1 cellular context compared by ENCODE assay signal in the genomic region with DNA sequence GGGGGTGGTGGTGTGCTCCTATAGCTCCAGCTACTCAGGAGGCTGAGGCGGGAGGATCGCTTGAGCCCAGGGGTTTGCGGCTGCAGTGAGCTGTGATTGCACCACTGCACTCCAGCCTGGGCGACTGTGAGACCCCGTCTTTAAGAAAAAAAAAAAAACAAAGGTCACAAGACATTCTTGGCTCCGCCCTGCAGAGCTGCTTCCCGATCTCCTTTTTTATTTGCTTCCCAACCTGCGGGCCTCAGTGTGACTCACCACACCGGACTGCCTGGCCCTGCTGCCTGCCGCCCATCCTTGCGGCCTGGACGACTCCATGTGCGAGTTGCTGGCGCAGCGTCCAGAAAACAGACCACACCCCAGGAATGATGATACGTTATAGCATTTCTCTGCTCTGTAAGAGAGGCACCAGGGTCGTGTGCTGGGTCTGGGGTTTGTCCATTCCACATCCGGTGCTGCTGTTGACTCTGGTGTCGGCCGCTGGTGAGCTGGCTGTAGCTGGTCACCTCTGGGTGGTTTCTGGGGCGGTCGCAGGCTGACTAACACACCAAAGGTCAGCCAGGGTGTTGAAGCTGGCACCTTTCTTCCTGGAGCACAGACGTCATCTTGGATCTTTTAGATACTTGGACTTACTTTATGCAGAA.
TF ChIP-seq lines count a peak whose summit lies in the region.

No MANE protein-coding gene starts in this region.

TF ChIP-seq in HepG2, 621 proteins besides CTCF, POLR2A, EP300 and RAD21 (continued from another document and continues in another):
- TF ChIP-seq HMG20B (CRISPR knock-in tag; conservative IDR thresholded peaks at IDR 0.05): 0 out of 2 replicates have a peak, but pooled peaks have one; percentile 36
- TF ChIP-seq ZNF691 (CRISPR knock-in tag; IDR thresholded peaks at IDR 0.05; ENCODE audit: borderline replicate concordance, low read depth): peak; percentile 68; the same call in 1 of the 2 replicates
- TF ChIP-seq KMT2A (CRISPR knock-in tag; IDR thresholded peaks at IDR 0.05): 0 out of 2 replicates have a peak, but pooled peaks have one; percentile 62
- no peak for TF ChIP-seq ZNF20 (CRISPR knock-in tag; IDR thresholded peaks at IDR 0.05)
- no peak for TF ChIP-seq NFYB (CRISPR knock-in tag; IDR thresholded peaks at IDR 0.05)
- TF ChIP-seq ZNF317 (CRISPR knock-in tag; IDR thresholded peaks at IDR 0.05): no peak
- TF ChIP-seq, protein P1, sequence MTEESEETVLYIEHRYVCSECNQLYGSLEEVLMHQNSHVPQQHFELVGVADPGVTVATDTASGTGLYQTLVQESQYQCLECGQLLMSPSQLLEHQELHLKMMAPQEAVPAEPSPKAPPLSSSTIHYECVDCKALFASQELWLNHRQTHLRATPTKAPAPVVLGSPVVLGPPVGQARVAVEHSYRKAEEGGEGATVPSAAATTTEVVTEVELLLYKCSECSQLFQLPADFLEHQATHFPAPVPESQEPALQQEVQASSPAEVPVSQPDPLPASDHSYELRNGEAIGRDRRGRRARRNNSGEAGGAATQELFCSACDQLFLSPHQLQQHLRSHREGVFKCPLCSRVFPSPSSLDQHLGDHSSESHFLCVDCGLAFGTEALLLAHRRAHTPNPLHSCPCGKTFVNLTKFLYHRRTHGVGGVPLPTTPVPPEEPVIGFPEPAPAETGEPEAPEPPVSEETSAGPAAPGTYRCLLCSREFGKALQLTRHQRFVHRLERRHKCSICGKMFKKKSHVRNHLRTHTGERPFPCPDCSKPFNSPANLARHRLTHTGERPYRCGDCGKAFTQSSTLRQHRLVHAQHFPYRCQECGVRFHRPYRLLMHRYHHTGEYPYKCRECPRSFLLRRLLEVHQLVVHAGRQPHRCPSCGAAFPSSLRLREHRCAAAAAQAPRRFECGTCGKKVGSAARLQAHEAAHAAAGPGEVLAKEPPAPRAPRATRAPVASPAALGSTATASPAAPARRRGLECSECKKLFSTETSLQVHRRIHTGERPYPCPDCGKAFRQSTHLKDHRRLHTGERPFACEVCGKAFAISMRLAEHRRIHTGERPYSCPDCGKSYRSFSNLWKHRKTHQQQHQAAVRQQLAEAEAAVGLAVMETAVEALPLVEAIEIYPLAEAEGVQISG (CRISPR knock-in tag; IDR thresholded peaks at IDR 0.05): peak; percentile 70
- TF ChIP-seq NCOR1 (IDR thresholded peaks at IDR 0.05; ENCODE audit: borderline replicate concordance, low read length): peak; percentile 20; the same call in 1 of the 2 replicates
- peak; percentile 89 for TF ChIP-seq SAP130 (CRISPR knock-in tag; IDR thresholded peaks at IDR 0.05; ENCODE audit: low read depth)
- 0 out of 2 replicates have a peak, but pooled peaks have one; percentile 65 for TF ChIP-seq ISL2 (CRISPR knock-in tag; IDR thresholded peaks at IDR 0.05)
- no peak for TF ChIP-seq ZC3H4 (CRISPR knock-in tag; IDR thresholded peaks at IDR 0.05; ENCODE audit: borderline replicate concordance)
- TF ChIP-seq, protein P2, sequence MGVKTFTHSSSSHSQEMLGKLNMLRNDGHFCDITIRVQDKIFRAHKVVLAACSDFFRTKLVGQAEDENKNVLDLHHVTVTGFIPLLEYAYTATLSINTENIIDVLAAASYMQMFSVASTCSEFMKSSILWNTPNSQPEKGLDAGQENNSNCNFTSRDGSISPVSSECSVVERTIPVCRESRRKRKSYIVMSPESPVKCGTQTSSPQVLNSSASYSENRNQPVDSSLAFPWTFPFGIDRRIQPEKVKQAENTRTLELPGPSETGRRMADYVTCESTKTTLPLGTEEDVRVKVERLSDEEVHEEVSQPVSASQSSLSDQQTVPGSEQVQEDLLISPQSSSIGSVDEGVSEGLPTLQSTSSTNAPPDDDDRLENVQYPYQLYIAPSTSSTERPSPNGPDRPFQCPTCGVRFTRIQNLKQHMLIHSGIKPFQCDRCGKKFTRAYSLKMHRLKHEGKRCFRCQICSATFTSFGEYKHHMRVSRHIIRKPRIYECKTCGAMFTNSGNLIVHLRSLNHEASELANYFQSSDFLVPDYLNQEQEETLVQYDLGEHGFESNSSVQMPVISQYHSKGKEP (CRISPR knock-in tag; IDR thresholded peaks at IDR 0.05): no peak
- TF ChIP-seq TAF1 (CRISPR knock-in tag; IDR thresholded peaks at IDR 0.05): no peak
- no peak for TF ChIP-seq ZNF224 (CRISPR knock-in tag; IDR thresholded peaks at IDR 0.05)
- TF ChIP-seq, protein P3, sequence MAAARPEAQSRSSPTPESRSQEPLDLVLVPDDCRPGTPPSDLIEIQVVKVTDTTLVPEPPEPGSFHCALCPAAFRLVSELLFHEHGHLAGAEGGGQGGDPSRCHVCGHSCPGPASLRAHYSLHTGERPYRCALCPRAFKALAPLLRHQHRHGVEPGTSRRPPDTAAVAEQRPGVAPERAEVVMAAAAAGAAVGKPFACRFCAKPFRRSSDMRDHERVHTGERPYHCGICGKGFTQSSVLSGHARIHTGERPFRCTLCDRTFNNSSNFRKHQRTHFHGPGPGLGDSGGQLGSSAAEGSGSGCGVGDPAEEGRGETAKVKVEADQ (CRISPR knock-in tag; IDR thresholded peaks at IDR 0.05; ENCODE audit: borderline replicate concordance): 0 out of 2 replicates have a peak, but pooled peaks have one; percentile 41
- no peak for TF ChIP-seq LRRFIP1 (CRISPR knock-in tag; conservative IDR thresholded peaks at IDR 0.05)
- no peak for TF ChIP-seq MBD4 (IDR thresholded peaks at IDR 0.05; ENCODE audit: borderline replicate concordance, low read length)
- TF ChIP-seq, protein P4, sequence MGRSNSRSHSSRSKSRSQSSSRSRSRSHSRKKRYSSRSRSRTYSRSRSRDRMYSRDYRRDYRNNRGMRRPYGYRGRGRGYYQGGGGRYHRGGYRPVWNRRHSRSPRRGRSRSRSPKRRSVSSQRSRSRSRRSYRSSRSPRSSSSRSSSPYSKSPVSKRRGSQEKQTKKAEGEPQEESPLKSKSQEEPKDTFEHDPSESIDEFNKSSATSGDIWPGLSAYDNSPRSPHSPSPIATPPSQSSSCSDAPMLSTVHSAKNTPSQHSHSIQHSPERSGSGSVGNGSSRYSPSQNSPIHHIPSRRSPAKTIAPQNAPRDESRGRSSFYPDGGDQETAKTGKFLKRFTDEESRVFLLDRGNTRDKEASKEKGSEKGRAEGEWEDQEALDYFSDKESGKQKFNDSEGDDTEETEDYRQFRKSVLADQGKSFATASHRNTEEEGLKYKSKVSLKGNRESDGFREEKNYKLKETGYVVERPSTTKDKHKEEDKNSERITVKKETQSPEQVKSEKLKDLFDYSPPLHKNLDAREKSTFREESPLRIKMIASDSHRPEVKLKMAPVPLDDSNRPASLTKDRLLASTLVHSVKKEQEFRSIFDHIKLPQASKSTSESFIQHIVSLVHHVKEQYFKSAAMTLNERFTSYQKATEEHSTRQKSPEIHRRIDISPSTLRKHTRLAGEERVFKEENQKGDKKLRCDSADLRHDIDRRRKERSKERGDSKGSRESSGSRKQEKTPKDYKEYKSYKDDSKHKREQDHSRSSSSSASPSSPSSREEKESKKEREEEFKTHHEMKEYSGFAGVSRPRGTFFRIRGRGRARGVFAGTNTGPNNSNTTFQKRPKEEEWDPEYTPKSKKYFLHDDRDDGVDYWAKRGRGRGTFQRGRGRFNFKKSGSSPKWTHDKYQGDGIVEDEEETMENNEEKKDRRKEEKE (IDR thresholded peaks at IDR 0.05): no peak
- TF ChIP-seq, protein P5, sequence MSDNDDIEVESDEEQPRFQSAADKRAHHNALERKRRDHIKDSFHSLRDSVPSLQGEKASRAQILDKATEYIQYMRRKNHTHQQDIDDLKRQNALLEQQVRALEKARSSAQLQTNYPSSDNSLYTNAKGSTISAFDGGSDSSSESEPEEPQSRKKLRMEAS (IDR thresholded peaks at IDR 0.05): peak; percentile 82
- TF ChIP-seq BCL3 (CRISPR knock-in tag; IDR thresholded peaks at IDR 0.05): peak; percentile 46; the same call in 1 of the 2 replicates
- TF ChIP-seq ZNF207 (IDR thresholded peaks at IDR 0.05; ENCODE audit: borderline replicate concordance): no peak
- TF ChIP-seq PHF21A (CRISPR knock-in tag; IDR thresholded peaks at IDR 0.05): peak; percentile 83
- no peak for TF ChIP-seq GATA4 (IDR thresholded peaks at IDR 0.05; ENCODE audit: borderline replicate concordance, low read depth)
- TF ChIP-seq, protein P6, sequence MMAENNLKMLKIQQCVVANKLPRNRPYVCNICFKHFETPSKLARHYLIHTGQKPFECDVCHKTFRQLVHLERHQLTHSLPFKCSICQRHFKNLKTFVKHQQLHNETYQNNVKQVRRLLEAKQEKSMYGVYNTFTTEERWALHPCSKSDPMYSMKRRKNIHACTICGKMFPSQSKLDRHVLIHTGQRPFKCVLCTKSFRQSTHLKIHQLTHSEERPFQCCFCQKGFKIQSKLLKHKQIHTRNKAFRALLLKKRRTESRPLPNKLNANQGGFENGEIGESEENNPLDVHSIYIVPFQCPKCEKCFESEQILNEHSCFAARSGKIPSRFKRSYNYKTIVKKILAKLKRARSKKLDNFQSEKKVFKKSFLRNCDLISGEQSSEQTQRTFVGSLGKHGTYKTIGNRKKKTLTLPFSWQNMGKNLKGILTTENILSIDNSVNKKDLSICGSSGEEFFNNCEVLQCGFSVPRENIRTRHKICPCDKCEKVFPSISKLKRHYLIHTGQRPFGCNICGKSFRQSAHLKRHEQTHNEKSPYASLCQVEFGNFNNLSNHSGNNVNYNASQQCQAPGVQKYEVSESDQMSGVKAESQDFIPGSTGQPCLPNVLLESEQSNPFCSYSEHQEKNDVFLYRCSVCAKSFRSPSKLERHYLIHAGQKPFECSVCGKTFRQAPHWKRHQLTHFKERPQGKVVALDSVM (CRISPR knock-in tag; IDR thresholded peaks at IDR 0.05): peak; percentile 66
- TF ChIP-seq NFE2L2 (IDR thresholded peaks at IDR 0.05; ENCODE audit: low read length): no peak
- peak; percentile 43 for TF ChIP-seq ASH2L (IDR thresholded peaks at IDR 0.05; ENCODE audit: insufficient read length, low read depth, low read length)
- TF ChIP-seq ZFP41 (CRISPR knock-in tag; IDR thresholded peaks at IDR 0.05; ENCODE audit: borderline replicate concordance): no peak
- TF ChIP-seq, protein P7, sequence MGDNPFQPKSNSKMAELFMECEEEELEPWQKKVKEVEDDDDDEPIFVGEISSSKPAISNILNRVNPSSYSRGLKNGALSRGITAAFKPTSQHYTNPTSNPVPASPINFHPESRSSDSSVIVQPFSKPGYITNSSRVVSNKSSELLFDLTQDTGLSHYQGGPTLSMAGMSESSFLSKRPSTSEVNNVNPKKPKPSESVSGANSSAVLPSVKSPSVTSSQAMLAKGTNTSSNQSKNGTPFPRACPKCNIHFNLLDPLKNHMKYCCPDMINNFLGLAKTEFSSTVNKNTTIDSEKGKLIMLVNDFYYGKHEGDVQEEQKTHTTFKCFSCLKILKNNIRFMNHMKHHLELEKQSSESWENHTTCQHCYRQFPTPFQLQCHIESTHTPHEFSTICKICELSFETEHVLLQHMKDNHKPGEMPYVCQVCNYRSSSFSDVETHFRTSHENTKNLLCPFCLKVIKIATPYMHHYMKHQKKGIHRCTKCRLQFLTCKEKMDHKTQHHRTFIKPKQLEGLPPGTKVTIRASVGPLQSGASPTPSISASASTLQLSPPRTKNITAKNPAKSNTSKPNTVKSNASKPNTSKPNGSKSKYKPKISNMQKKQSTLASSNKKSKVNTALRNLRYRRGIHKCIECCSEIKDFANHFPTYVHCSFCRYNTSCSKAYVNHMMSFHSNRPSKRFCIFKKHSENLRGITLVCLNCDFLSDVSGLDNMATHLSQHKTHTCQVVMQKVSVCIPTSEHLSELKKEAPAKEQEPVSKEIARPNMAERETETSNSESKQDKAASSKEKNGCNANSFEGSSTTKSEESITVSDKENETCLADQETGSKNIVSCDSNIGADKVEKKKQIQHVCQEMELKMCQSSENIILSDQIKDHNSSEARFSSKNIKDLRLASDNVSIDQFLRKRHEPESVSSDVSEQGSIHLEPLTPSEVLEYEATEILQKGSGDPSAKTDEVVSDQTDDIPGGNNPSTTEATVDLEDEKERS (CRISPR knock-in tag; IDR thresholded peaks at IDR 0.05): peak; percentile 53; the same call in 1 of the 2 replicates
- no peak for TF ChIP-seq PCBP1 (IDR thresholded peaks at IDR 0.05; ENCODE audit: borderline replicate concordance, low read depth, low read length)
- peak; percentile 88 for TF ChIP-seq FOXA3 (CRISPR knock-in tag; IDR thresholded peaks at IDR 0.05)
